ENCODE assay signal across 33 cellular contexts in genomic region chr13:112078879-112079526, GRCh38. TPM values are rescaled to one million over a fixed set of nuclear protein-coding genes. Genes with fewer than 3 reads are reported as not detected.
DNase-seq lines count a peak whose midpoint lies in the region; ATAC-seq and TF ChIP-seq lines count a peak whose summit lies in the region.
"Had no signal": no experiment of that assay in that cellular context is flagged by ENCODE, and none has a peak within 500 bp of the region (broad histone marks: within the 10 kb centered on the region; RNA-seq: fewer than 3 reads in every experiment).

No MANE protein-coding gene starts in this region.

- H3K4me1 Mint-ChIP-seq in H9, result peaks cover 21 to 26% of the 10 kb centered on the region in 2 experiments
- H3K4me1 Mint-ChIP-seq: activated naive CD4-positive, alpha-beta T cell treated with anti-CD3 and anti-CD28 coated beads, Interleukin-2, amount 10 ng/mL, durations not matched to agents 7 days and 5 days had no signal

- H3K36me3 ChIP-seq in mesendoderm (ENCODE audit: control insufficient read depth, insufficient read depth, low read length) (no peaks in the 10 kb centered on the region), gastroesophageal sphincter (no peaks in the 10 kb centered on the region)
- H3K36me3 ChIP-seq: breast epithelium, suprapubic skin had no signal

- peak; percentile 69 for DNase-seq in ELF-1 (ENCODE audit: low read depth, low spot score)
- peak; percentile 71 for DNase-seq in H9
- peak; percentile 19 for DNase-seq in NCI-H2227 treated with DMSO at 0.1 percent for 48 hours (lab: John Stamatoyannopoulos, UW)
- DNase-seq in mesendoderm, result no peak
- DNase-seq in NCI-H524 (lab: John Stamatoyannopoulos, UW), result no peak
- no peak for DNase-seq in stimulated activated naive CD4-positive, alpha-beta T cell (lab: John Stamatoyannopoulos, UW)
- DNase-seq: activated CD4-positive, alpha-beta T cell treated with anti-CD3 and anti-CD28 coated beads, Interleukin-2, amount 50 U/mL, for 1 hour; activated naive CD4-positive, alpha-beta T cell treated with anti-CD3 and anti-CD28 coated beads, Interleukin-2, amount 10 ng/mL, durations not matched to agents 7 days and 5 days; amniotic stem cell; C1 segment of cervical spinal cord; DND-41; effector memory CD8-positive, alpha-beta T cell; foreskin keratinocyte; HFFc6; Karpas-422; midbrain; naive thymus-derived CD8-positive, alpha-beta T cell; NCI-H2029 treated with DMSO at 0.1 percent for 48 hours; NCI-H774; OCI-M1 had no signal

- H4K5ac ChIP-seq in H9 (ENCODE audit: insufficient read length, low read depth, low read length) (peak overlapping the region; percentile 8), mesendoderm (ENCODE audit: low read length) (no peak overlapping the region)

- H3K27me3 ChIP-seq in H9 (ENCODE audit: insufficient read depth, low read length), result peaks cover 33% of the 10 kb centered on the region
- H3K27me3 ChIP-seq in mesendoderm (ENCODE audit: insufficient read depth, low read length, poor library complexity), result peaks cover 28% of the 10 kb centered on the region
- peaks cover 78% of the 10 kb centered on the region for H3K27me3 ChIP-seq in gastroesophageal sphincter

- H3K4me1 ChIP-seq in H9 (ENCODE audit: insufficient read depth, low read length) (peaks cover 6% of the 10 kb centered on the region; the same call in 1 of the 2 replicates), mesendoderm (ENCODE audit: control insufficient read depth, low read depth, low read length) (peaks cover 3% of the 10 kb centered on the region), gastroesophageal sphincter (no peaks in the 10 kb centered on the region)
- H3K4me1 ChIP-seq: breast epithelium, foreskin keratinocyte had no signal

- no peak for TF ChIP-seq CTCF in H9 (conservative IDR thresholded peaks at IDR 0.05)
- TF ChIP-seq CTCF in gastroesophageal sphincter (IDR thresholded peaks at IDR 0.05), result no peak

- H3K56ac ChIP-seq in H9 (ENCODE audit: insufficient read length, low read depth, low read length), result no peak overlapping the region
- H3K56ac ChIP-seq in mesendoderm (ENCODE audit: low read length), result no peak overlapping the region

- H3T11ph ChIP-seq in H9 (ENCODE audit: low read length), result no peak overlapping the region

- H3K4ac ChIP-seq in H9 (ENCODE audit: low read depth, low read length), result no peak overlapping the region
- H3K4ac ChIP-seq in mesendoderm (ENCODE audit: low read depth, low read length), result no peak overlapping the region

- no peak overlapping the region for H3K9ac ChIP-seq in H9 (ENCODE audit: extremely low read depth, insufficient read length, low read length)
- no peak overlapping the region for H3K9ac ChIP-seq in mesendoderm (ENCODE audit: low read length)

- H2BK20ac ChIP-seq in H9 (ENCODE audit: low read depth, low read length, poor library complexity, severe bottlenecking), result no peak overlapping the region

- no peak for TF ChIP-seq POLR2A in gastroesophageal sphincter (IDR thresholded peaks at IDR 0.05)

- H3K79me1 ChIP-seq in H9 (ENCODE audit: insufficient read depth, low read depth, low read length, poor library complexity, severe bottlenecking) (no peaks in the 10 kb centered on the region), mesendoderm (ENCODE audit: low read length) (no peaks in the 10 kb centered on the region)

- no peak overlapping the region for H3K4me3 Mint-ChIP-seq in H9
- H3K4me3 Mint-ChIP-seq: activated naive CD4-positive, alpha-beta T cell treated with anti-CD3 and anti-CD28 coated beads, Interleukin-2, amount 10 ng/mL, durations not matched to agents 7 days and 5 days; effector memory CD8-positive, alpha-beta T cell; HFFc6; naive thymus-derived CD8-positive, alpha-beta T cell; stimulated activated memory B cell treated with anti-CD40 and anti-IgM and Interleukin-4, amounts not matched to agents 10 μg/mL and 1 μg/mL and 100 μg/mL, for 72 hours had no signal

- H4K20me1 ChIP-seq in H9 (ENCODE audit: control insufficient read depth, insufficient read depth, insufficient read length), result no peaks in the 10 kb centered on the region

- no peak overlapping the region for H2BK15ac ChIP-seq in H9 (ENCODE audit: low read depth, low read length)
- no peak overlapping the region for H2BK15ac ChIP-seq in mesendoderm (replicated peaks; ENCODE audit: low read depth)

- no peak overlapping the region for H3K27ac Mint-ChIP-seq in H9
- H3K27ac Mint-ChIP-seq: activated naive CD4-positive, alpha-beta T cell treated with anti-CD3 and anti-CD28 coated beads, Interleukin-2, amount 10 ng/mL, durations not matched to agents 7 days and 5 days; effector memory CD8-positive, alpha-beta T cell; HFFc6; naive thymus-derived CD8-positive, alpha-beta T cell; stimulated activated memory B cell treated with anti-CD40 and anti-IgM and Interleukin-4, amounts not matched to agents 10 μg/mL and 1 μg/mL and 100 μg/mL, for 72 hours had no signal

- H3K79me2 ChIP-seq in H9 (ENCODE audit: insufficient read depth, low read length), result no peaks in the 10 kb centered on the region
- H3K79me2 ChIP-seq in mesendoderm (ENCODE audit: control insufficient read depth, insufficient read depth, low read length), result no peaks in the 10 kb centered on the region
- H3K79me2 ChIP-seq: hepatocyte had no signal

- no peaks in the 10 kb centered on the region for H3K9me3 ChIP-seq in H9 (ENCODE audit: control insufficient read depth, low read depth, low read length)
- H3K9me3 ChIP-seq in gastroesophageal sphincter, result peaks cover 0 to 13% (median 0%) of the 10 kb centered on the region in 3 donors

- H3K18ac ChIP-seq in H9 (ENCODE audit: insufficient read length, low read depth, low read length) (peak overlapping the region; percentile 40), mesendoderm (ENCODE audit: low read length) (no peak overlapping the region)

- H3K23ac ChIP-seq in H9 (ENCODE audit: insufficient read length, low read depth, low read length) (peak overlapping the region; percentile 5), mesendoderm (ENCODE audit: low read length) (peak overlapping the region; percentile 83)

- H2AFZ ChIP-seq in H9 (ENCODE audit: low read length), result no peak overlapping the region
- H2AFZ ChIP-seq: hepatocyte had no signal

- H3K23me2 ChIP-seq in H9 (ENCODE audit: insufficient read length, low read depth, low read length, poor library complexity, severe bottlenecking), result no peaks in the 10 kb centered on the region

- H3K14ac ChIP-seq in H9 (ENCODE audit: insufficient read depth, low read length), result no peak overlapping the region

- H3K4me2 ChIP-seq in H9 (ENCODE audit: insufficient read depth, insufficient read length, low read length) (no peak overlapping the region), mesendoderm (ENCODE audit: low read length) (no peak overlapping the region)
- H3K4me2 ChIP-seq: hepatocyte had no signal

- H3K27ac ChIP-seq in H9 (ENCODE audit: insufficient read length, low read depth, low read length) (no peak overlapping the region), mesendoderm (ENCODE audit: low read depth, low read length) (no peak overlapping the region), gastroesophageal sphincter (no peak overlapping the region)
- H3K27ac ChIP-seq: breast epithelium, foreskin keratinocyte, hepatocyte, suprapubic skin, VCaP had no signal

- TF ChIP-seq EP300 in gastroesophageal sphincter (IDR thresholded peaks at IDR 0.05), result no peak

- no peak overlapping the region for H2BK12ac ChIP-seq in H9 (ENCODE audit: insufficient read length, low read depth, low read length)

- H4K8ac ChIP-seq in H9 (replicated peaks; ENCODE audit: insufficient read length, low read depth, low read length), result peak overlapping the region; percentile 3
- H4K8ac ChIP-seq in mesendoderm (ENCODE audit: low read depth, low read length), result no peak overlapping the region

- WGBS in H9 (ENCODE audit: extremely low coverage, insufficient read length, low lambda C conversion rate), result no CpG with 5 or more reads among the region's 4 CpGs
- no CpG with 5 or more reads among the region's 4 CpGs for WGBS in mesendoderm (ENCODE audit: extremely low coverage, insufficient coverage, low lambda C conversion rate)
- 48% methylated on average over 3 to 4 of the region's 4 CpGs for whole genome bisulfite sequencing in gastroesophageal sphincter (ENCODE audit: low coverage in 1 of 2), 2 donors

- H3K27me3 Mint-ChIP-seq in H9 (ENCODE audit: low read depth), result peaks cover 69% of the 10 kb centered on the region

- H4K91ac ChIP-seq in H9 (ENCODE audit: insufficient read length, low read depth, low read length), result no peak overlapping the region

- peak overlapping the region; percentile 33 for H2AK5ac ChIP-seq in H9 (ENCODE audit: insufficient read length, low read length)
- H2AK5ac ChIP-seq in mesendoderm (ENCODE audit: low read length), result no peak overlapping the region

- peaks cover 4 to 5% (median 4%) of the 10 kb centered on the region in 3 experiments; a peak in 5 of 7 replicates for H3K36me3 Mint-ChIP-seq in H9 (ENCODE audit: insufficient read depth in 1 of 3, low read depth in 3 of 3)
- H3K36me3 Mint-ChIP-seq: stimulated activated memory B cell treated with anti-CD40 and anti-IgM and Interleukin-4, amounts not matched to agents 10 μg/mL and 1 μg/mL and 100 μg/mL, for 72 hours had no signal

- peaks cover 6 to 10% of the 10 kb centered on the region in 2 experiments for H3K9me3 Mint-ChIP-seq in H9

- H3K4me3 ChIP-seq in mesendoderm (ENCODE audit: low read length) (no peak overlapping the region), gastroesophageal sphincter (no peak overlapping the region)
- H3K4me3 ChIP-seq: breast epithelium, GM12878, hepatocyte, suprapubic skin had no signal

- H2BK120ac ChIP-seq in H9 (ENCODE audit: low read depth, low read length, poor library complexity, severe bottlenecking), result no peak overlapping the region
- no peak overlapping the region for H2BK120ac ChIP-seq in mesendoderm (ENCODE audit: low read depth, low read length)

- ATAC-seq in gastroesophageal sphincter, result no peak
- ATAC-seq: effector memory CD8-positive, alpha-beta T cell; esophagus mucosa; foreskin keratinocyte; GM12878; naive thymus-derived CD8-positive, alpha-beta T cell; SK-N-SH treated with all-trans-retinoic acid at 6 μM for 48 hours; stimulated activated memory B cell treated with anti-CD40 and anti-IgM and Interleukin-4, amounts not matched to agents 10 μg/mL and 1 μg/mL and 100 μg/mL, for 72 hours had no signal

- H2BK5ac ChIP-seq in H9 (ENCODE audit: insufficient read length, low read length), result no peak overlapping the region
- H2BK5ac ChIP-seq in mesendoderm (ENCODE audit: low read length), result no peak overlapping the region

RNA-seq across cellular contexts. Expression of gene SOX1, which starts 12.1 kb away (rescaled TPM):
- total RNA-seq in H9 (2021) (0.09 and 0.17 TPM in 2 replicates), gastroesophageal sphincter (under 1 TPM in 2 of 4 donors, not detected in 2; 0.23 to 0.93 TPM)
- polyA plus RNA-seq in mesendoderm (2013, experiment 1 of 2), result 0.03 TPM
- 0.01 TPM for polyA plus RNA-seq in mesendoderm (2013, experiment 2 of 2)
- total RNA-seq: breast epithelium; esophagus mucosa; foreskin keratinocyte; GM12878; hepatocyte; HFFc6; liver; naive thymus-derived CD8-positive, alpha-beta T cell; osteoblast; renal cortical epithelial cell; T-helper 2 cell treated with Interferon-gamma antibody and Interleukin-4, amounts not matched to agents 100 ng/mL and 5 ng/mL, for 36 hours had no signal
- polyA plus RNA-seq: foreskin keratinocyte; GM12878; liver; naive thymus-derived CD8-positive, alpha-beta T cell had no signal

Comparison
In these comparisons a context has a peak if more than half of its experiments do, and no peak if none do; other contexts are left out.
1. DNase-seq: peak in ELF-1 (single experiment), H9 (single experiment) and NCI-H2227 treated with DMSO at 0.1 percent for 48 hours (single experiment); none in mesendoderm (single experiment), NCI-H524 (0 of 2) and stimulated activated naive CD4-positive, alpha-beta T cell (0 of 6).